In the genomic region with DNA sequence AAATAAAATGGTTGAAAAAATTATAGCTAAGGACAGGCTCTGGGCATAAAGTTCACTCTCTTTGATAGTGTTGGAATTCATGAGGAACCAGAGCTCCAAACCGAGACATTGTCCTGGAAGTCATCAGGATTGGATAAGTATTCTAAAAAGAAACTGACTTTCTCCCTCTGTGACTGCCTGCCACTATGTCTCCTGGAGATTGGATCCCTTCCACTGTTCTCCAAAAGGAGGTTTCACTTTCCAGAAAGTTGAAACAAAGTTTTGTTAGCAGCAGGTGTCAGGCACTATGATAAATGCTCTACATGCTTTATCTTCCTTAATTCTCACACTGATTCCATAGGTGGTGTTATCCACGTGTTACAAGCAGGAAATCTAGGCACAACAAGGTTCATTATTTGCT, we compare ENCODE assay signal across 10 cellular contexts. TPM values are rescaled to one million over a fixed set of nuclear protein-coding genes. Genes with fewer than 3 reads are reported as not detected.
DNase-seq lines count a peak whose midpoint lies in the region; ATAC-seq, FAIRE-seq and TF ChIP-seq lines count a peak whose summit lies in the region.
"Had no signal": no experiment of that assay in that cellular context is flagged by ENCODE, and none has a peak within 500 bp of the region (broad histone marks: within the 10 kb centered on the region; RNA-seq: fewer than 3 reads in every experiment).

No MANE protein-coding gene starts in this region.

- no peaks in the 10 kb centered on the region for H3K27me3 ChIP-seq in OCI-LY3 (ENCODE audit: low read depth, low read length)

- in situ Hi-C loops in GM13977 (cut with MboI; ENCODE audit: low pct_unique_long_range_greater_than_20kb, low sequenced_read_pairs, unreplicated experiment), result no loop called here

- no peak for TF ChIP-seq EP300 in A549 (IDR thresholded peaks at IDR 0.05)

- H3K4me3 ChIP-seq in A549 (no peak overlapping the region), OCI-LY3 (ENCODE audit: low read length) (peak overlapping the region; percentile 62)
- H3K4me3 ChIP-seq: coronary artery had no signal

- TF ChIP-seq POLR2A in A549 (IDR thresholded peaks at IDR 0.05; ENCODE audit: low read length), result no peak

- DNase-seq in A549 (ENCODE audit: low read depth in 1 of 2, low spot score in 1 of 2) (no peak), NCI-H446 treated with DMSO at 0.1 percent for 48 hours (lab: John Stamatoyannopoulos, UW) (no peak), GM13977 (ENCODE audit: low spot score) (no peak), OCI-M2 (lab: John Stamatoyannopoulos, UW; ENCODE audit: unreplicated experiment) (no peak)
- no peak for DNase-seq in activated CD4-positive, alpha-beta T cell treated with anti-CD3 and anti-CD28 coated beads, Interleukin-2, amount 50 U/mL, for 1 hour
- DNase-seq: NCI-H345 had no signal

- H3K4me2 ChIP-seq in A549, result 0 out of 3 replicates have a peak overlapping the region, but pooled peaks have one; percentile 17
- H3K4me2 ChIP-seq in OCI-LY3 (ENCODE audit: low read length), result peak overlapping the region; percentile 92

- H3K27ac ChIP-seq in A549 (no peak overlapping the region), OCI-LY3 (ENCODE audit: low read length) (peak overlapping the region; percentile 94)
- H3K27ac ChIP-seq: coronary artery had no signal

- no peaks in the 10 kb centered on the region for H3K36me3 ChIP-seq in OCI-LY3 (replicated peaks; ENCODE audit: low read depth, low read length)

- no peak for FAIRE-seq in A549 (lab: Jason Lieb, UNC)

- H4K20me1 ChIP-seq in OCI-LY3 (ENCODE audit: insufficient read depth, low read length), result no peaks in the 10 kb centered on the region

- CTCF ChIA-PET in A549 (lab: Yijun Ruan, JAX), result interaction anchor here (0.9 kb wide), 2 partner anchors 65 to 620 kb away, joined by 3 read pairs; no protein-coding TSS in a partner anchor

- ATAC-seq in A549 (no peak), GM19438 (IDR thresholded peaks at IDR 0.05; ENCODE audit: low read depth, unreplicated experiment) (peak; percentile 37), HG02970 (IDR thresholded peaks at IDR 0.05; ENCODE audit: low FRiP score, unreplicated experiment) (peak; percentile 26)

- peak overlapping the region; percentile 70 for H3K9ac ChIP-seq in OCI-LY3 (ENCODE audit: low read length)

- 0 out of 3 replicates have a peak, but pooled peaks cover 3% of the 10 kb centered on the region for H3K4me1 ChIP-seq in A549
- peaks cover 45% of the 10 kb centered on the region for H3K4me1 ChIP-seq in OCI-LY3 (ENCODE audit: low read length)

- H3K9me3 ChIP-seq in A549 (no peaks in the 10 kb centered on the region), OCI-LY3 (ENCODE audit: insufficient read depth, low read length) (no peaks in the 10 kb centered on the region)

- H3K79me2 ChIP-seq in OCI-LY3 (ENCODE audit: low read length), result 0 out of 2 replicates have a peak, but pooled peaks cover 5% of the 10 kb centered on the region

- WGBS in A549 (ENCODE audit: missing lambda C conversion rate), result 82% methylated on average over 2 of the region's 2 CpGs

- no peak for TF ChIP-seq RAD21 in A549 (conservative IDR thresholded peaks at IDR 0.05 in 1 of 2, IDR thresholded peaks at IDR 0.05 in 1 of 2)

- TF ChIP-seq CTCF in A549 (IDR thresholded peaks at IDR 0.05) (no peak), OCI-LY3 (IDR thresholded peaks at IDR 0.05; ENCODE audit: low read depth, low read length) (no peak), GM13977 (IDR thresholded peaks at IDR 0.05; ENCODE audit: extremely low read depth, insufficient read depth, missing control alignments) (no peak)

- no peak overlapping the region for H2AFZ ChIP-seq in OCI-LY3 (ENCODE audit: low read depth, low read length)

- POLR2A ChIA-PET in A549 (lab: Yijun Ruan, JAX), result no interaction called here

TF ChIP-seq in A549, 52 proteins besides CTCF, POLR2A, EP300 and RAD21:
- TF ChIP-seq TP53 (CRISPR knock-in tag; IDR thresholded peaks at IDR 0.05) (no peak), FOSL2 (IDR thresholded peaks at IDR 0.05) (no peak), FOSL2 (CRISPR knock-in tag; IDR thresholded peaks at IDR 0.05) (no peak), PHF8 (IDR thresholded peaks at IDR 0.05; ENCODE audit: borderline replicate concordance, low read depth) (no peak), MAX (IDR thresholded peaks at IDR 0.05) (no peak), RNF2 (IDR thresholded peaks at IDR 0.05; ENCODE audit: borderline replicate concordance, low read depth) (no peak), MAZ (IDR thresholded peaks at IDR 0.05; ENCODE audit: borderline replicate concordance, low read depth, low read length) (no peak), E2F6 (IDR thresholded peaks at IDR 0.05; ENCODE audit: borderline replicate concordance, low read depth) (no peak), HES2 (IDR thresholded peaks at IDR 0.05) (no peak)

RNA-seq across cellular contexts. Expression of gene BANK1, which starts 16.8 kb away (rescaled TPM):
- polyA plus RNA-seq in A549 (2011; rRNA removed), result 4.3 and 6.1 TPM in 2 replicates
- 1.7 TPM in 2 replicates for polyA plus RNA-seq in A549 (2012; cell fraction: cytosol; rRNA removed)
- 0.71 and 1.3 TPM in 2 replicates for polyA plus RNA-seq in A549 (2012; cell fraction: nucleus; rRNA removed)
- polyA plus RNA-seq in A549 (2017; fragmentation: RNase III; extraction: RNeasy Plus Mini Kit Qiagen cat#74134 plus additional on column Dnase treatment), result 2.2 to 2.8 TPM (median 2.5 TPM) in 3 replicates
- polyA minus RNA-seq in A549 (2011; rRNA and poly(A)+ RNA removed), result 1.4 and 1.5 TPM in 2 replicates

Comparison
In these comparisons a context has a peak if more than half of its experiments do, and no peak if none do; other contexts are left out.
1. ATAC-seq: peak in GM19438 (single experiment) and HG02970 (single experiment); none in A549 (0 of 2).